In genomic region chr15:92810418-92811138, GRCh38 we compare ENCODE assay signal across 7 cellular contexts.
DNase-seq lines count a peak whose midpoint lies in the region; TF ChIP-seq lines count a peak whose summit lies in the region.

No MANE protein-coding gene starts in this region.

- no peaks in the 10 kb centered on the region for H3K27me3 ChIP-seq in SU-DHL-6 (ENCODE audit: low read length)

- H3K4me3 ChIP-seq in GM08714 (ENCODE audit: low read length) (peak overlapping the region; percentile 84), SU-DHL-6 (ENCODE audit: insufficient read depth, low read length, poor library complexity, severe bottlenecking) (peak overlapping the region; percentile 59)

- no peaks in the 10 kb centered on the region for H3K36me3 ChIP-seq in SU-DHL-6 (ENCODE audit: low read length)

- peak overlapping the region; percentile 79 for H3K9ac ChIP-seq in SU-DHL-6 (ENCODE audit: low read length)

- H3K9me2 ChIP-seq in SU-DHL-6 (replicated peaks; ENCODE audit: insufficient read depth, low read length) = no peaks in the 10 kb centered on the region

- peak overlapping the region; percentile 62 for H2AFZ ChIP-seq in SU-DHL-6 (ENCODE audit: low read depth, low read length, severe bottlenecking)

- H3K9me3 ChIP-seq in SU-DHL-6 (ENCODE audit: insufficient read depth, low read length) = no peaks in the 10 kb centered on the region

- H3K79me2 ChIP-seq in SU-DHL-6 (ENCODE audit: insufficient read depth, low read length) = no peaks in the 10 kb centered on the region; the same call in 1 of the 2 replicates

- H4K20me1 ChIP-seq in SU-DHL-6 (ENCODE audit: low read depth, low read length) = no peaks in the 10 kb centered on the region

- peak; percentile 70 for DNase-seq in NCI-H1105 treated with DMSO at 0.1 percent for 48 hours (lab: John Stamatoyannopoulos, UW)
- peak; percentile 57 for DNase-seq in dermis blood vessel endothelial cell
- DNase-seq in medulla oblongata (ENCODE audit: extremely low spot score) = peak; percentile 83
- peak; percentile 75 for DNase-seq in stromal cell of bone marrow (ENCODE audit: low read depth)
- DNase-seq in SKM-1 (lab: John Stamatoyannopoulos, UW; ENCODE audit: unreplicated experiment) = no peak

- H3K4me2 ChIP-seq in SU-DHL-6 (ENCODE audit: low read depth, low read length, poor library complexity, severe bottlenecking) = peak overlapping the region; percentile 98

- no peak for TF ChIP-seq CTCF in SU-DHL-6 (IDR thresholded peaks at IDR 0.05; ENCODE audit: insufficient read depth, low read length, poor library complexity, severe bottlenecking)

- H3K27ac ChIP-seq in SU-DHL-6 (ENCODE audit: low read depth, low read length) = peak overlapping the region; percentile 98

- H3F3A ChIP-seq in SU-DHL-6 (ENCODE audit: insufficient read depth) = peaks cover 40% of the 10 kb centered on the region
